ENCODE assay signal across 9 cellular contexts in genomic region chr7:28329616-28330373, GRCh38.
DNase-seq lines count a peak whose midpoint lies in the region; ATAC-seq, FAIRE-seq and TF ChIP-seq lines count a peak whose summit lies in the region.
"Had no signal": no experiment of that assay in that cellular context is flagged by ENCODE, and none has a peak within 500 bp of the region (broad histone marks: within the 10 kb centered on the region; RNA-seq: fewer than 3 reads in every experiment).

No MANE protein-coding gene starts in this region.

- no peak for DNase-seq in GM12891 (ENCODE audit: insufficient read length, low spot score)
- DNase-seq in activated CD8-positive, alpha-beta T cell treated with anti-CD3 and anti-CD28 coated beads, Interleukin-2, amount 10 ng/mL, durations not matched to agents 7 days and 5 days = peak; percentile 47
- peak; percentile 22 for DNase-seq in natural killer cell
- no peak for DNase-seq in effector CD4-positive, alpha-beta T cell
- no peak for DNase-seq in NCI-H2227 (lab: John Stamatoyannopoulos, UW; ENCODE audit: unreplicated experiment)
- DNase-seq in ureter (ENCODE audit: low spot score) = no peak
- DNase-seq: aorta had no signal

- no peak for TF ChIP-seq POLR2A in GM12891 (IDR thresholded peaks at IDR 0.05; ENCODE audit: low read depth, low read length)

- no peaks in the 10 kb centered on the region for H3K9me3 Mint-ChIP-seq in activated CD8-positive, alpha-beta T cell treated with anti-CD3 and anti-CD28 coated beads, Interleukin-2, amount 10 ng/mL, durations not matched to agents 7 days and 5 days (ENCODE audit: insufficient read depth)
- H3K9me3 Mint-ChIP-seq in natural killer cell = no peaks in the 10 kb centered on the region

- H3K27ac Mint-ChIP-seq in activated CD8-positive, alpha-beta T cell treated with anti-CD3 and anti-CD28 coated beads, Interleukin-2, amount 10 ng/mL, durations not matched to agents 7 days and 5 days = peak overlapping the region; percentile 17
- peak overlapping the region; percentile 70 to 82 for H3K27ac Mint-ChIP-seq in natural killer cell

- ATAC-seq in HG03565 (IDR thresholded peaks at IDR 0.05; ENCODE audit: unreplicated experiment) = peak; percentile 42
- peak; percentile 83 for ATAC-seq in activated CD8-positive, alpha-beta T cell treated with anti-CD3 and anti-CD28 coated beads, Interleukin-2, amount 10 ng/mL, durations not matched to agents 7 days and 5 days
- ATAC-seq in natural killer cell = peak; percentile 75 to 87 (median 78)
- ATAC-seq: K562 had no signal

- peak; percentile 43 for FAIRE-seq in GM12891 (lab: Jason Lieb, UNC)
- FAIRE-seq: K562 had no signal

- no peak for TF ChIP-seq CTCF in natural killer cell (IDR thresholded peaks at IDR 0.05)

- peaks cover 30% of the 10 kb centered on the region for H3K4me1 Mint-ChIP-seq in activated CD8-positive, alpha-beta T cell treated with anti-CD3 and anti-CD28 coated beads, Interleukin-2, amount 10 ng/mL, durations not matched to agents 7 days and 5 days (ENCODE audit: low read depth)
- peaks cover 19 to 20% of the 10 kb centered on the region in 2 donors for H3K4me1 Mint-ChIP-seq in natural killer cell

- H3K36me3 Mint-ChIP-seq in activated CD8-positive, alpha-beta T cell treated with anti-CD3 and anti-CD28 coated beads, Interleukin-2, amount 10 ng/mL, durations not matched to agents 7 days and 5 days (ENCODE audit: low read depth) = peaks cover 2% of the 10 kb centered on the region
- no peaks in the 10 kb centered on the region for H3K36me3 Mint-ChIP-seq in natural killer cell

- CTCF ChIA-PET in activated CD8-positive, alpha-beta T cell treated with anti-CD3 and anti-CD28 coated beads, Interleukin-2, amount 10 ng/mL, durations not matched to agents 7 days and 5 days (lab: Charles Lee) = interaction anchor here (1.0 to 1.4 kb wide), 4 partner anchors 16 to 33 kb away, joined by 3 to 5 read pairs (median 4); no protein-coding TSS in a partner anchor

- no peaks in the 10 kb centered on the region for H3K27me3 Mint-ChIP-seq in activated CD8-positive, alpha-beta T cell treated with anti-CD3 and anti-CD28 coated beads, Interleukin-2, amount 10 ng/mL, durations not matched to agents 7 days and 5 days (ENCODE audit: low read depth)
- H3K27me3 Mint-ChIP-seq in natural killer cell (ENCODE audit: low read depth in 2 of 2) = peaks cover 7 to 18% of the 10 kb centered on the region in 2 donors

- H3K4me3 Mint-ChIP-seq in activated CD8-positive, alpha-beta T cell treated with anti-CD3 and anti-CD28 coated beads, Interleukin-2, amount 10 ng/mL, durations not matched to agents 7 days and 5 days = peak overlapping the region; percentile 50
- peak overlapping the region; percentile 85 for H3K4me3 Mint-ChIP-seq in natural killer cell

- POLR2A ChIA-PET in activated CD8-positive, alpha-beta T cell treated with anti-CD3 and anti-CD28 coated beads, Interleukin-2, amount 10 ng/mL, durations not matched to agents 7 days and 5 days (lab: Charles Lee) = no interaction called here

- intact Hi-C loops in natural killer cell (cut with micrococcal nuclease) = no loop called here

TF ChIP-seq in GM12891, 5 proteins besides CTCF, POLR2A, EP300 and RAD21:
- TF ChIP-seq PAX5 (IDR thresholded peaks at IDR 0.05; ENCODE audit: insufficient read depth, low read length, severe bottlenecking) (no peak), TAF1 (IDR thresholded peaks at IDR 0.05; ENCODE audit: low read depth, low read length) (no peak), SPI1 (IDR thresholded peaks at IDR 0.05; ENCODE audit: low read depth, low read length) (no peak), POU2F2 (IDR thresholded peaks at IDR 0.05; ENCODE audit: low read depth, low read length) (no peak), POLR2AphosphoS5 (IDR thresholded peaks at IDR 0.05; ENCODE audit: low read depth, low read length) (no peak)
TF ChIP-seq in GM12891: peak in this region for 0.

Comparison
In these comparisons a context has a peak if more than half of its experiments do, and no peak if none do; other contexts are left out.
1. DNase-seq: peak in activated CD8-positive, alpha-beta T cell treated with anti-CD3 and anti-CD28 coated beads, Interleukin-2, amount 10 ng/mL, durations not matched to agents 7 days and 5 days (single experiment) and natural killer cell (single experiment); none in GM12891 (single experiment), effector CD4-positive, alpha-beta T cell (single experiment), NCI-H2227 (single experiment) and ureter (single experiment).
2. Peak in every context shown above with its lines, with median percentiles within 50 percentile points of each other: ATAC-seq.